ENCODE assay signal across 20 cellular contexts in the genomic region with DNA sequence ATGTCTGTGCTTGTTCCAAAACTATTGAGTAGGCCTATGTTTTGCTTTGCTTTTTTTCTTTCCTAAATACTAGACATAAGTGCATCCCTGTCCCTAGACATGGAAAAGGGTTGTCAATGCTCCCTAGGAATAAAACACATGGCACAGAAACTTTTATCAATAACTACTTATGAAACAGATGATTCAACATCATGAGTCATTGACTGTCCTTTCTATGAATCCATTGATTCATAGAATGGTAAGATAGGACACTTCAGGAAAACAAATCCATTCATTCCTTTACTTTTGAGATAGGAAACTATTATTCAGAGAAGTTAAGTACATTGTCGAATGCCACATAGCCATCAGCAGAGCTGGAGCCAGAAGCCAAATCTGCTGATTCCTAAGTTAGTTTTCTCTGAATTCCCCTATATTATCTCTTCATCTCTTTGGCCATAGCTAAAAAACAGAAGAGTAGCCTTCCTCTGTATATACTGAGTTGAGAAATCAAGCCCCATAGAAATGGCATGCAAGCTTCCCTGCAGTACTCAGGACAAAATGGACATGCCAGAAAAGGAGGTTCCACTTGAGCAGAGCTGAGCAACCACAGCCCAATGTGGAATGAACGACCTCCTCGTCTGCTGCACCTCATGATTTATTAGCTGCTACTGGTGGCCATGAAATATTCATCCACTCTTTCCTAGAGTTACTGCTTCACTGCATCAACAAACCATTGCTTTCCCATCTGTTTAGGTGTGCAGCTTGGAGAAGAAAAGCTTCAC.
DNase-seq lines count a peak whose midpoint lies in the region; ATAC-seq, FAIRE-seq and TF ChIP-seq lines count a peak whose summit lies in the region.
"Had no signal": no experiment of that assay in that cellular context is flagged by ENCODE, and none has a peak within 500 bp of the region (broad histone marks: within the 10 kb centered on the region; RNA-seq: fewer than 3 reads in every experiment).

No MANE protein-coding gene starts in this region.

- no peak overlapping the region for H2AFZ ChIP-seq in endothelial cell of umbilical vein (ENCODE audit: low read depth, low read length)
- H2AFZ ChIP-seq in hepatocyte: no peak overlapping the region

- peaks cover 8% of the 10 kb centered on the region for H3K27me3 Mint-ChIP-seq in T-helper 2 cell treated with Interferon-gamma antibody and Interleukin-4, amounts not matched to agents 5 μg/mL and 100 μg/mL, for 36 hours (ENCODE audit: low read depth)
- peaks cover 9% of the 10 kb centered on the region for H3K27me3 Mint-ChIP-seq in activated CD8-positive, alpha-beta memory T cell treated with anti-CD3 and anti-CD28 coated beads, Interleukin-2, amount 10 ng/mL, durations not matched to agents 7 days and 5 days

- no peaks in the 10 kb centered on the region for H3K36me3 Mint-ChIP-seq in T-helper 2 cell treated with Interferon-gamma antibody and Interleukin-4, amounts not matched to agents 5 μg/mL and 100 μg/mL, for 36 hours (ENCODE audit: low read depth)
- H3K36me3 Mint-ChIP-seq in activated CD8-positive, alpha-beta memory T cell treated with anti-CD3 and anti-CD28 coated beads, Interleukin-2, amount 10 ng/mL, durations not matched to agents 7 days and 5 days: no peaks in the 10 kb centered on the region
- H3K36me3 Mint-ChIP-seq: CD4-positive, CD25-positive, alpha-beta regulatory T cell had no signal

- intact Hi-C loops in endothelial cell of umbilical vein (cut with micrococcal nuclease): no loop called here
- intact Hi-C loops in sigmoid colon (cut with DNase I): no loop called here

- H3K9me2 ChIP-seq in hepatocyte (replicated peaks; ENCODE audit: insufficient read depth): no peaks in the 10 kb centered on the region

- no peaks in the 10 kb centered on the region for H3K79me2 ChIP-seq in endothelial cell of umbilical vein (ENCODE audit: control insufficient read depth, insufficient read depth, low read length)
- no peaks in the 10 kb centered on the region for H3K79me2 ChIP-seq in hepatocyte

- CTCF ChIA-PET in BJ (lab: Yijun Ruan, JAX) (interaction anchor here (0.9 kb wide), 1 partner anchor 21 kb away, joined by 3 read pairs; no protein-coding TSS in a partner anchor), endothelial cell of umbilical vein (lab: Charles Lee) (interaction anchor here (1.0 to 1.8 kb wide), 3 partner anchors 11 to 465 kb away, joined by 3 to 7 read pairs (median 3); no protein-coding TSS in a partner anchor)
- CTCF ChIA-PET in activated CD8-positive, alpha-beta memory T cell treated with anti-CD3 and anti-CD28 coated beads, Interleukin-2, amount 10 ng/mL, durations not matched to agents 7 days and 5 days (lab: Charles Lee): no interaction called here

- H3K4me3 ChIP-seq in BJ (ENCODE audit: low read depth, low read length) (no peak overlapping the region), endothelial cell of umbilical vein (replicated peaks in 1 of 3; ENCODE audit: insufficient read depth in 1 of 3, low read depth in 1 of 3, low read length in 3 of 3) (no peak overlapping the region), sigmoid colon (no peak overlapping the region), hepatocyte (no peak overlapping the region)
- H3K4me3 ChIP-seq: adrenal gland, pancreas, SJSA1 had no signal

- H3K9me3 Mint-ChIP-seq in T-helper 2 cell treated with Interferon-gamma antibody and Interleukin-4, amounts not matched to agents 5 μg/mL and 100 μg/mL, for 36 hours: no peaks in the 10 kb centered on the region
- H3K9me3 Mint-ChIP-seq in activated CD8-positive, alpha-beta memory T cell treated with anti-CD3 and anti-CD28 coated beads, Interleukin-2, amount 10 ng/mL, durations not matched to agents 7 days and 5 days (ENCODE audit: low read depth): no peaks in the 10 kb centered on the region
- H3K9me3 Mint-ChIP-seq: central memory CD8-positive, alpha-beta T cell had no signal

- POLR2A ChIA-PET in BJ (lab: Charles Lee) (no interaction called here), endothelial cell of umbilical vein (lab: Charles Lee) (no interaction called here)

- no peaks in the 10 kb centered on the region for H4K20me1 ChIP-seq in endothelial cell of umbilical vein (replicated peaks; ENCODE audit: control insufficient read depth, extremely low read depth, insufficient read depth, low read length)
- no peaks in the 10 kb centered on the region for H4K20me1 ChIP-seq in hepatocyte (ENCODE audit: insufficient read depth, poor library complexity, severe bottlenecking)

- TF ChIP-seq CTCF in BJ (IDR thresholded peaks at IDR 0.05; ENCODE audit: insufficient read depth, low read depth, low read length): no peak
- no peak for TF ChIP-seq CTCF in endothelial cell of umbilical vein (IDR thresholded peaks at IDR 0.05; ENCODE audit: extremely low read depth in 1 of 2, insufficient read depth in 1 of 2, low read depth in 1 of 2, low read length in 2 of 2)
- no peak for TF ChIP-seq CTCF in sigmoid colon (IDR thresholded peaks at IDR 0.05)
- TF ChIP-seq CTCF in hepatocyte (IDR thresholded peaks at IDR 0.05; ENCODE audit: poor library complexity): no peak

- H3K27ac ChIP-seq in endothelial cell of umbilical vein (ENCODE audit: insufficient read depth, low read depth, low read length): no peak overlapping the region
- no peak overlapping the region for H3K27ac ChIP-seq in sigmoid colon
- no peak overlapping the region for H3K27ac ChIP-seq in hepatocyte
- H3K27ac ChIP-seq: adrenal gland, pancreas, SJSA1 had no signal

- no peak overlapping the region for H3K9ac ChIP-seq in endothelial cell of umbilical vein (replicated peaks; ENCODE audit: extremely low read depth, insufficient read depth, low read length)

- no peak for TF ChIP-seq EP300 in sigmoid colon (IDR thresholded peaks at IDR 0.05)

- no peaks in the 10 kb centered on the region for H3K4me1 Mint-ChIP-seq in T-helper 2 cell treated with Interferon-gamma antibody and Interleukin-4, amounts not matched to agents 5 μg/mL and 100 μg/mL, for 36 hours (ENCODE audit: low read depth)
- peaks cover 2% of the 10 kb centered on the region for H3K4me1 Mint-ChIP-seq in activated CD8-positive, alpha-beta memory T cell treated with anti-CD3 and anti-CD28 coated beads, Interleukin-2, amount 10 ng/mL, durations not matched to agents 7 days and 5 days
- H3K4me1 Mint-ChIP-seq: CD4-positive, CD25-positive, alpha-beta regulatory T cell; central memory CD8-positive, alpha-beta T cell had no signal

- peak; percentile 21 for DNase-seq in BJ (ENCODE audit: low read depth)
- no peak for DNase-seq in HTR-8/SVneo (ENCODE audit: insufficient read length, low spot score)
- DNase-seq in endothelial cell of umbilical vein (ENCODE audit: low read depth, low spot score): no peak
- DNase-seq in left kidney (ENCODE audit: low read depth, low spot score): peak; percentile 91
- DNase-seq in T-helper 2 cell treated with Interferon-gamma antibody and Interleukin-4, amounts not matched to agents 5 μg/mL and 100 μg/mL, for 36 hours (ENCODE audit: low spot score): no peak
- no peak for DNase-seq in sigmoid colon
- no peak for DNase-seq in activated CD8-positive, alpha-beta memory T cell treated with anti-CD3 and anti-CD28 coated beads, Interleukin-2, amount 10 ng/mL, durations not matched to agents 7 days and 5 days
- DNase-seq in hepatocyte (ENCODE audit: low spot score): no peak
- DNase-seq: activated CD4-positive, CD25-positive, alpha-beta regulatory T cell treated with anti-CD3 and anti-CD28 coated beads, Interleukin-2, amount 50 U/mL, for 72 hours; activated effector memory CD4-positive, alpha-beta T cell treated with Interleukin-2 at 50 U/mL for 16 hours; adrenal gland; CD4-positive, CD25-positive, alpha-beta regulatory T cell; effector CD4-positive, alpha-beta T cell; NCI-H1048; pancreas; stimulated activated CD4-positive, alpha-beta T cell treated with anti-CD3 and anti-CD28 coated beads, Interleukin-2, amount 100 ng/mL, for 48 hours had no signal

- no peak overlapping the region for H3K4me3 Mint-ChIP-seq in T-helper 2 cell treated with Interferon-gamma antibody and Interleukin-4, amounts not matched to agents 5 μg/mL and 100 μg/mL, for 36 hours
- no peak overlapping the region for H3K4me3 Mint-ChIP-seq in activated CD8-positive, alpha-beta memory T cell treated with anti-CD3 and anti-CD28 coated beads, Interleukin-2, amount 10 ng/mL, durations not matched to agents 7 days and 5 days
- H3K4me3 Mint-ChIP-seq: CD4-positive, CD25-positive, alpha-beta regulatory T cell; central memory CD8-positive, alpha-beta T cell had no signal

- no TSS peak for BruUV-seq in endothelial cell of umbilical vein (replicated peaks; lab: Mats Ljungman, UMichigan)

- H3K4me2 ChIP-seq in endothelial cell of umbilical vein (ENCODE audit: insufficient read depth, low read length) (no peak overlapping the region), hepatocyte (no peak overlapping the region)

- FAIRE-seq in HTR-8/SVneo (lab: Jason Lieb, UNC) (peak; percentile 42), endothelial cell of umbilical vein (lab: Jason Lieb, UNC) (no peak)
- FAIRE-seq: frontal cortex, GM19239, pancreas had no signal

- H3K27me3 ChIP-seq in BJ (ENCODE audit: control insufficient read depth, insufficient read depth, low read length): no peaks in the 10 kb centered on the region
- no peaks in the 10 kb centered on the region for H3K27me3 ChIP-seq in endothelial cell of umbilical vein (ENCODE audit: control insufficient read depth in 2 of 2, insufficient read depth in 2 of 2, low read length in 2 of 2)
- H3K27me3 ChIP-seq in sigmoid colon: no peaks in the 10 kb centered on the region
- H3K27me3 ChIP-seq in hepatocyte: no peaks in the 10 kb centered on the region
- H3K27me3 ChIP-seq: adrenal gland, pancreas, SJSA1 had no signal

- no peaks in the 10 kb centered on the region for H3K9me1 ChIP-seq in endothelial cell of umbilical vein (replicated peaks; ENCODE audit: control insufficient read depth, extremely low read depth, insufficient read depth, low read length)

- H3K36me3 ChIP-seq in BJ (ENCODE audit: control insufficient read depth, insufficient read depth, low read length): no peaks in the 10 kb centered on the region
- no peaks in the 10 kb centered on the region for H3K36me3 ChIP-seq in endothelial cell of umbilical vein (ENCODE audit: control insufficient read depth in 2 of 2, extremely low read depth in 1 of 2, insufficient read depth in 2 of 2, low read length in 2 of 2)
- no peaks in the 10 kb centered on the region for H3K36me3 ChIP-seq in sigmoid colon
- no peaks in the 10 kb centered on the region for H3K36me3 ChIP-seq in hepatocyte (replicated peaks; ENCODE audit: insufficient read depth, low read depth)
- H3K36me3 ChIP-seq: adrenal gland, pancreas, SJSA1 had no signal

- TF ChIP-seq POLR2A in endothelial cell of umbilical vein (IDR thresholded peaks at IDR 0.05; ENCODE audit: low read depth, low read length) (no peak), sigmoid colon (IDR thresholded peaks at IDR 0.05) (no peak)

- dilution Hi-C loops in endothelial cell of umbilical vein (cut with MboI; ENCODE audit: extremely low pct_ligation_motif_present, low sequenced_read_pairs): no loop called here

- H3K4me1 ChIP-seq in endothelial cell of umbilical vein (ENCODE audit: control insufficient read depth, extremely low read depth, insufficient read depth, low read length) (no peaks in the 10 kb centered on the region), sigmoid colon (peaks cover 0 to 6% (median 0%) of the 10 kb centered on the region in 4 donors), hepatocyte (ENCODE audit: insufficient read depth) (no peaks in the 10 kb centered on the region)
- H3K4me1 ChIP-seq: pancreas, SJSA1 had no signal

- 67 to 71% methylated on average over 3 of the region's 3 CpGs for WGBS in sigmoid colon, 2 donors
- WGBS in hepatocyte (ENCODE audit: low lambda C conversion rate, missing lambda C conversion rate): 68% methylated on average over 3 of the region's 3 CpGs

- no peak overlapping the region for H3K27ac Mint-ChIP-seq in T-helper 2 cell treated with Interferon-gamma antibody and Interleukin-4, amounts not matched to agents 5 μg/mL and 100 μg/mL, for 36 hours
- H3K27ac Mint-ChIP-seq in activated CD8-positive, alpha-beta memory T cell treated with anti-CD3 and anti-CD28 coated beads, Interleukin-2, amount 10 ng/mL, durations not matched to agents 7 days and 5 days: no peak overlapping the region
- H3K27ac Mint-ChIP-seq: CD4-positive, CD25-positive, alpha-beta regulatory T cell had no signal

- no peaks in the 10 kb centered on the region for H3K9me3 ChIP-seq in endothelial cell of umbilical vein (replicated peaks; ENCODE audit: control insufficient read depth, insufficient read depth, low read length)
- no peaks in the 10 kb centered on the region for H3K9me3 ChIP-seq in sigmoid colon
- H3K9me3 ChIP-seq in hepatocyte (ENCODE audit: low read depth): no peaks in the 10 kb centered on the region
- H3K9me3 ChIP-seq: adrenal gland, pancreas, SJSA1 had no signal

- ATAC-seq in activated CD8-positive, alpha-beta memory T cell treated with anti-CD3 and anti-CD28 coated beads, Interleukin-2, amount 10 ng/mL, durations not matched to agents 7 days and 5 days: no peak

Comparison
In these comparisons a context has a peak if more than half of its experiments do, and no peak if none do; other contexts are left out.
1. DNase-seq: peak in BJ (single experiment) and left kidney (single experiment); none in HTR-8/SVneo (single experiment), endothelial cell of umbilical vein (single experiment), T-helper 2 cell treated with Interferon-gamma antibody and Interleukin-4, amounts not matched to agents 5 μg/mL and 100 μg/mL, for 36 hours (single experiment), sigmoid colon (single experiment), activated CD8-positive, alpha-beta memory T cell treated with anti-CD3 and anti-CD28 coated beads, Interleukin-2, amount 10 ng/mL, durations not matched to agents 7 days and 5 days (single experiment) and hepatocyte (single experiment).